ENCODE assay signal across 1 cellular context in genomic region chr6:50093116-50093937, GRCh38.
TF ChIP-seq lines count a peak whose summit lies in the region.

No MANE protein-coding gene starts in this region.

TF ChIP-seq in HepG2, 621 proteins besides CTCF, POLR2A, EP300 and RAD21 (continued from another document and continues in another):
- TF ChIP-seq PBX2 (CRISPR knock-in tag; IDR thresholded peaks at IDR 0.05) (peak; percentile 73), FOXA1 (IDR thresholded peaks at IDR 0.05) (peak; percentile 85), FOXA1 (CRISPR knock-in tag; IDR thresholded peaks at IDR 0.05) (peak; percentile 98), ZNF609 (CRISPR knock-in tag; IDR thresholded peaks at IDR 0.05; ENCODE audit: borderline replicate concordance) (peak; percentile 91), HCFC1 (IDR thresholded peaks at IDR 0.05; ENCODE audit: low read depth, low read length) (no peak), TAF1 (CRISPR knock-in tag; IDR thresholded peaks at IDR 0.05) (no peak), NFRKB (IDR thresholded peaks at IDR 0.05) (no peak), THAP8 (CRISPR knock-in tag; IDR thresholded peaks at IDR 0.05; ENCODE audit: borderline replicate concordance) (no peak), ZNF615 (CRISPR knock-in tag; IDR thresholded peaks at IDR 0.05; ENCODE audit: borderline replicate concordance) (no peak), FOSL2 (CRISPR knock-in tag; IDR thresholded peaks at IDR 0.05) (peak; percentile 94), ZBTB33 (CRISPR knock-in tag; IDR thresholded peaks at IDR 0.05) (no peak), PRDM4 (CRISPR knock-in tag; IDR thresholded peaks at IDR 0.05; ENCODE audit: borderline replicate concordance) (no peak), HMG20A (CRISPR knock-in tag; IDR thresholded peaks at IDR 0.05; ENCODE audit: borderline replicate concordance) (peak; percentile 97), HNRNPH1 (optimal IDR thresholded peaks at IDR 0.05; ENCODE audit: low read depth, low read length) (no peak), ZNF556 (CRISPR knock-in tag; IDR thresholded peaks at IDR 0.05; ENCODE audit: borderline replicate concordance) (peak; percentile 76; the same call in 1 of the 2 replicates), GABPB1 (CRISPR knock-in tag; IDR thresholded peaks at IDR 0.05) (peak; percentile 45; the same call in 1 of the 2 replicates), BHLHE40 (IDR thresholded peaks at IDR 0.05; ENCODE audit: low read length) (0 out of 2 replicates have a peak, but pooled peaks have one; percentile 15), ZNF530 (CRISPR knock-in tag; IDR thresholded peaks at IDR 0.05; ENCODE audit: low read depth) (no peak), ZNF746 (CRISPR knock-in tag; IDR thresholded peaks at IDR 0.05) (no peak), SCMH1 (CRISPR knock-in tag; IDR thresholded peaks at IDR 0.05; ENCODE audit: borderline replicate concordance) (no peak), BRCA1 (CRISPR knock-in tag; IDR thresholded peaks at IDR 0.05) (no peak), KAT8 (CRISPR knock-in tag; IDR thresholded peaks at IDR 0.05) (peak; percentile 67; the same call in 1 of the 2 replicates), PHF21A (CRISPR knock-in tag; IDR thresholded peaks at IDR 0.05) (peak; percentile 80), ZNF263 (CRISPR knock-in tag; IDR thresholded peaks at IDR 0.05) (no peak), GMEB1 (CRISPR knock-in tag; IDR thresholded peaks at IDR 0.05; ENCODE audit: borderline replicate concordance) (no peak), ZBTB25 (CRISPR knock-in tag; IDR thresholded peaks at IDR 0.05) (0 out of 2 replicates have a peak, but pooled peaks have one; percentile 79), NR2F6 (IDR thresholded peaks at IDR 0.05) (peak; percentile 53), NR2F6 (CRISPR knock-in tag; IDR thresholded peaks at IDR 0.05) (peak; percentile 51; the same call in 1 of the 2 replicates), TEAD3 (CRISPR knock-in tag; optimal IDR thresholded peaks at IDR 0.05; ENCODE audit: borderline replicate concordance) (peak; percentile 96), ZNF503 (CRISPR knock-in tag; IDR thresholded peaks at IDR 0.05) (peak; percentile 83), CENPX (CRISPR knock-in tag; IDR thresholded peaks at IDR 0.05) (no peak), ZMYM4 (CRISPR knock-in tag; IDR thresholded peaks at IDR 0.05) (peak; percentile 94), ERF (CRISPR knock-in tag; IDR thresholded peaks at IDR 0.05) (peak; percentile 78), JUNB (CRISPR knock-in tag; IDR thresholded peaks at IDR 0.05; ENCODE audit: borderline replicate concordance) (no peak), SMARCC2 (IDR thresholded peaks at IDR 0.05) (no peak), SAFB2 (CRISPR knock-in tag; IDR thresholded peaks at IDR 0.05; ENCODE audit: borderline replicate concordance, low read depth) (no peak), NFYB (CRISPR knock-in tag; IDR thresholded peaks at IDR 0.05) (no peak), ZNF430 (CRISPR knock-in tag; IDR thresholded peaks at IDR 0.05) (0 out of 2 replicates have a peak, but pooled peaks have one; percentile 40), ZMAT3 (CRISPR knock-in tag; conservative IDR thresholded peaks at IDR 0.05) (0 out of 2 replicates have a peak, but pooled peaks have one; percentile 6), AFF4 (CRISPR knock-in tag; IDR thresholded peaks at IDR 0.05) (no peak), ZNF510 (CRISPR knock-in tag; IDR thresholded peaks at IDR 0.05; ENCODE audit: low read depth) (no peak), ZFP82 (CRISPR knock-in tag; IDR thresholded peaks at IDR 0.05; ENCODE audit: borderline replicate concordance) (no peak), ZFX (CRISPR knock-in tag; IDR thresholded peaks at IDR 0.05; ENCODE audit: low read depth) (peak; percentile 50; the same call in 1 of the 2 replicates), CBX5 (CRISPR knock-in tag; IDR thresholded peaks at IDR 0.05; ENCODE audit: borderline replicate concordance) (no peak), ZNF207 (IDR thresholded peaks at IDR 0.05; ENCODE audit: borderline replicate concordance) (no peak), ZFP36L1 (CRISPR knock-in tag; IDR thresholded peaks at IDR 0.05) (no peak), ZNF44 (CRISPR knock-in tag; IDR thresholded peaks at IDR 0.05) (no peak)
